In genomic region chr18:57630002-57630758, GRCh38 we compare ENCODE assay signal across 8 cellular contexts. TPM values are rescaled to one million over a fixed set of nuclear protein-coding genes. Genes with fewer than 3 reads are reported as not detected.
DNase-seq lines count a peak whose midpoint lies in the region; ATAC-seq and TF ChIP-seq lines count a peak whose summit lies in the region.

No MANE protein-coding gene starts in this region.

- DNase-seq in NCI-H187 treated with DMSO at 0.1 percent for 48 hours (lab: John Stamatoyannopoulos, UW) (peak; percentile 52), astrocyte of the cerebellum (ENCODE audit: low read depth) (peak; percentile 86), hepatic stellate cell (ENCODE audit: low spot score) (peak; percentile 95), aorta (peak; percentile 99)
- DNase-seq in T-helper 2 cell treated with Interferon-gamma antibody and Interleukin-4, amounts not matched to agents 5 μg/mL and 100 μg/mL, for 36 hours (ENCODE audit: low spot score), result peak; percentile 91

- peak; percentile 89 for ATAC-seq in GM18505 (IDR thresholded peaks at IDR 0.05; ENCODE audit: unreplicated experiment)
- ATAC-seq in HG02973 (IDR thresholded peaks at IDR 0.05; ENCODE audit: unreplicated experiment), result peak; percentile 90
- peak; percentile 100 for ATAC-seq in aorta (ENCODE audit: low FRiP score)

- in situ Hi-C loops in astrocyte of the cerebellum (cut with HindIII; ENCODE audit: low sequenced_read_pairs), result no loop called here

- peaks cover 8% of the 10 kb centered on the region for H3K36me3 Mint-ChIP-seq in T-helper 2 cell treated with Interferon-gamma antibody and Interleukin-4, amounts not matched to agents 5 μg/mL and 100 μg/mL, for 36 hours (ENCODE audit: low read depth)

- peak overlapping the region; percentile 59 for H3K4me3 ChIP-seq in astrocyte of the cerebellum (ENCODE audit: low read depth, low read length)
- peak overlapping the region; percentile 83 for H3K4me3 ChIP-seq in rectal smooth muscle tissue (ENCODE audit: low read length)
- peak overlapping the region; percentile 42 to 46 for H3K4me3 ChIP-seq in aorta (ENCODE audit: low read length in 2 of 2)

- H3K4me3 Mint-ChIP-seq in T-helper 2 cell treated with Interferon-gamma antibody and Interleukin-4, amounts not matched to agents 5 μg/mL and 100 μg/mL, for 36 hours, result peak overlapping the region; percentile 99

- peak; percentile 71 for TF ChIP-seq CTCF in astrocyte of the cerebellum (IDR thresholded peaks at IDR 0.05; ENCODE audit: low read depth, low read length, missing control alignments)

- intact Hi-C loops in aorta (cut with DNase I), result loop anchor here in 1 of 2 donors (10.0 kb wide), 1 partner anchor 255 kb away; no protein-coding TSS in a partner anchor

- H3K27me3 Mint-ChIP-seq in T-helper 2 cell treated with Interferon-gamma antibody and Interleukin-4, amounts not matched to agents 5 μg/mL and 100 μg/mL, for 36 hours (ENCODE audit: low read depth), result no peaks in the 10 kb centered on the region

- H3K27ac Mint-ChIP-seq in T-helper 2 cell treated with Interferon-gamma antibody and Interleukin-4, amounts not matched to agents 5 μg/mL and 100 μg/mL, for 36 hours, result peak overlapping the region; percentile 95

- H3K36me3 ChIP-seq in rectal smooth muscle tissue (ENCODE audit: control insufficient read depth, insufficient read depth, low read length) (no peaks in the 10 kb centered on the region), aorta (ENCODE audit: control insufficient read depth in 1 of 2, insufficient read depth in 2 of 2, low read length in 1 of 2) (no peaks in the 10 kb centered on the region)

- no peaks in the 10 kb centered on the region for H3K4me1 ChIP-seq in rectal smooth muscle tissue (ENCODE audit: control insufficient read depth, insufficient read depth, low read length)
- H3K4me1 ChIP-seq in aorta (ENCODE audit: control insufficient read depth in 1 of 2, insufficient read depth in 2 of 2, low read length in 2 of 2), result no peaks in the 10 kb centered on the region

- WGBS in aorta, 2 donors, result 2% methylated on average over 52 of the region's 52 CpGs

- H3K9me3 Mint-ChIP-seq in T-helper 2 cell treated with Interferon-gamma antibody and Interleukin-4, amounts not matched to agents 5 μg/mL and 100 μg/mL, for 36 hours, result no peaks in the 10 kb centered on the region

- peak overlapping the region; percentile 77 for H3K9ac ChIP-seq in rectal smooth muscle tissue (ENCODE audit: low read length)

- TF ChIP-seq POLR2A in GM18505 (IDR thresholded peaks at IDR 0.05; ENCODE audit: borderline replicate concordance, extremely low read depth, insufficient read depth, insufficient read length), result peak; percentile 59

- H3K27ac ChIP-seq in rectal smooth muscle tissue (ENCODE audit: low read depth, low read length) (peak overlapping the region; percentile 67), aorta (ENCODE audit: low read depth in 1 of 2, low read length in 2 of 2) (peak overlapping the region in 1 of 2 donors; percentile 52)

- peaks cover 8% of the 10 kb centered on the region for H3K4me1 Mint-ChIP-seq in T-helper 2 cell treated with Interferon-gamma antibody and Interleukin-4, amounts not matched to agents 5 μg/mL and 100 μg/mL, for 36 hours (ENCODE audit: low read depth)

- H3K27me3 ChIP-seq in rectal smooth muscle tissue (ENCODE audit: control insufficient read depth, insufficient read depth, low read length) (no peaks in the 10 kb centered on the region), aorta (ENCODE audit: control insufficient read depth in 1 of 2, insufficient read depth in 2 of 2, low read length in 1 of 2) (no peaks in the 10 kb centered on the region)

- H3K9me3 ChIP-seq in aorta (ENCODE audit: control insufficient read depth, low read length), result no peaks in the 10 kb centered on the region

RNA-seq across cellular contexts. Expression of gene NARS1, which starts 8.5 kb away (rescaled TPM):
- 10 to 100 TPM; 67.3 to 77.3 TPM for total RNA-seq in aorta
- polyA plus RNA-seq in aorta, result 10 to 100 TPM; 61.8 to 65.0 TPM

RNA-seq across cellular contexts. Expression of gene FECH, which starts 43.7 kb away (rescaled TPM):
- total RNA-seq in aorta, result 10 to 100 TPM; 13.5 to 21.9 TPM
- 10 to 100 TPM; 11.7 to 13.6 TPM for polyA plus RNA-seq in aorta
